ENCODE assay signal across 1 cellular context in the genomic region with DNA sequence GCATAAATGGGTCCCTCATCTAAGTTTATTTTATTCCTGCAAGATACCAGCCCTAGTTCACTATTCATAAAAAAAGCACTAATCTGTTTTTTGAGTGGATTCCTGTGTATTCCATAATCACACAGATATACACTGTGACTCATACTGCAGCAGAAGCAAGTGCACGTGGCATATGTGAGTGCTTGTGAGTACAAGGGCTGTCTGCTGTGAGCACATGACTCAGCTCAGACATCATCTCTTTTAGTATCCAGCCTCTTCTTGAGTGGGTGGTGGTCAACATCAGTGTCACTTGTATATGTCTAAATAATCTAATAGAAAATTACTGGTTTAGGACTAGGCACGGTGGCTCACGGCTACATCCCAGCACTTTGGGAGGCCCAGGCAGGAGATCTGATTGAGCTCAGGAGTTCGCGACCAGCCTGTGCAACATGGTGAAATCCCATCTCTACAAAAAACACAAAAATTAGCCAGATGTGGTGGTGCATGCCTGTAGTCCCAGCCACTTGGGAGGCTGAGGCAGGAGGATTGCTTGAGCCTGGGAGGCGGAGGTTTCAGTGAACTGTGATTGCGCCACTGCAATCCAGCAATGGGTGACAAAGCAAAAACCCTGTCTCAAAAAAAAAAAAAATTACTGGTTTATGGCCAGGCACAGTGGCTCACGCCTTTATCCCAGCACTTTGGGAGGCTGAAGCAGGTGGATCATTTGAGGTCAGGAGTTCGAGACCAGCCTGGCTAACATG.
TF ChIP-seq lines count a peak whose summit lies in the region.

No MANE protein-coding gene starts in this region.

TF ChIP-seq in endothelial cell of umbilical vein, 7 proteins besides CTCF, POLR2A, EP300 and RAD21 (continued from another document):
- TF ChIP-seq GATA2 (IDR thresholded peaks at IDR 0.05; ENCODE audit: insufficient read depth, insufficient read length, low read depth, low read length) (no peak), MYC (IDR thresholded peaks at IDR 0.05; ENCODE audit: low read depth, low read length) (peak; percentile 80), EZH2 (IDR thresholded peaks at IDR 0.05; ENCODE audit: borderline replicate concordance, low read depth, low read length, severe bottlenecking) (no peak), FOS (IDR thresholded peaks at IDR 0.05; ENCODE audit: borderline replicate concordance, insufficient read depth, low read length) (peak; percentile 93), POLR2AphosphoS5 (IDR thresholded peaks at IDR 0.05; ENCODE audit: insufficient read depth, low read depth, low read length) (no peak)
- TF ChIP-seq, protein P1, sequence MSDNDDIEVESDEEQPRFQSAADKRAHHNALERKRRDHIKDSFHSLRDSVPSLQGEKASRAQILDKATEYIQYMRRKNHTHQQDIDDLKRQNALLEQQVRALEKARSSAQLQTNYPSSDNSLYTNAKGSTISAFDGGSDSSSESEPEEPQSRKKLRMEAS (IDR thresholded peaks at IDR 0.05; ENCODE audit: insufficient read depth, insufficient read length), result peak; percentile 78
